Comparison of ENCODE assay signal across 21 cellular contexts in genomic region chr20:40685349-40685748, GRCh38. TPM values are rescaled to one million over a fixed set of nuclear protein-coding genes. Genes with fewer than 3 reads are reported as not detected.
DNase-seq lines count a peak whose midpoint lies in the region; ATAC-seq and TF ChIP-seq lines count a peak whose summit lies in the region.
"Had no signal": no experiment of that assay in that cellular context is flagged by ENCODE, and none has a peak within 500 bp of the region (broad histone marks: within the 10 kb centered on the region; RNA-seq: fewer than 3 reads in every experiment).

No MANE protein-coding gene starts in this region.

- peak overlapping the region; percentile 78 for H3K4me3 ChIP-seq in A673 (ENCODE audit: low read depth, low read length, poor library complexity, severe bottlenecking)
- H3K4me3 ChIP-seq in coronary artery = peak overlapping the region; percentile 88
- peak overlapping the region; percentile 79 for H3K4me3 ChIP-seq in lower lobe of right lung
- peak overlapping the region; percentile 29 to 91 (median 42) for H3K4me3 ChIP-seq in skeletal muscle tissue (ENCODE audit: low read length in 3 of 3)
- H3K4me3 ChIP-seq: mucosa of descending colon, ovary, uterus had no signal

- TF ChIP-seq CTCF in A673 (conservative IDR thresholded peaks at IDR 0.05; ENCODE audit: low read depth, low read length) (no peak), coronary artery (IDR thresholded peaks at IDR 0.05) (no peak), lower lobe of right lung (IDR thresholded peaks at IDR 0.05) (no peak)

- H3K4me1 ChIP-seq in A673 (ENCODE audit: insufficient read depth, low read length, poor library complexity, severe bottlenecking) (peaks cover 15% of the 10 kb centered on the region), lower lobe of right lung (peaks cover 69% of the 10 kb centered on the region), skeletal muscle tissue (ENCODE audit: control insufficient read depth in 3 of 3, insufficient read depth in 3 of 3, low read length in 3 of 3) (peaks cover 19 to 43% (median 22%) of the 10 kb centered on the region in 3 donors)
- H3K4me1 ChIP-seq: uterus had no signal

- CTCF ChIA-PET in A673 (lab: Charles Lee) = no interaction called here

- H3K27me3 ChIP-seq in A673 (replicated peaks; ENCODE audit: insufficient read depth, low read depth, low read length, poor library complexity) (peaks cover 5% of the 10 kb centered on the region), lower lobe of right lung (ENCODE audit: low read depth) (peaks cover 10% of the 10 kb centered on the region), skeletal muscle tissue (ENCODE audit: control insufficient read depth in 3 of 3, insufficient read depth in 3 of 3, low read length in 3 of 3) (peaks cover under 1 to 4% (median 3%) of the 10 kb centered on the region in 3 donors)
- H3K27me3 ChIP-seq: ovary, uterus had no signal

- H3K9me3 ChIP-seq in A673 (ENCODE audit: low read depth, low read length, poor library complexity, severe bottlenecking) (no peaks in the 10 kb centered on the region), lower lobe of right lung (no peaks in the 10 kb centered on the region), skeletal muscle tissue (ENCODE audit: control insufficient read depth in 3 of 3, low read length in 3 of 3) (no peaks in the 10 kb centered on the region)
- H3K9me3 ChIP-seq: mucosa of descending colon, ovary, uterus had no signal

- no peak for DNase-seq in A673 (ENCODE audit: low spot score)
- DNase-seq in coronary artery (ENCODE audit: low spot score) = no peak
- no peak for DNase-seq in lower lobe of right lung
- DNase-seq in SIG-M5 treated with dmso at 0.1 percent for 504 hours (lab: John Stamatoyannopoulos, UW; ENCODE audit: unreplicated experiment) = no peak
- no peak for DNase-seq in kidney glomerular epithelial cell (lab: John Stamatoyannopoulos, UW)
- DNase-seq in SKM-1 treated with dmso at 0.1 percent for 144 hours (lab: John Stamatoyannopoulos, UW; ENCODE audit: unreplicated experiment) = no peak
- DNase-seq: activated CD4-positive, alpha-beta T cell treated with anti-CD3 and anti-CD28 coated beads, Interleukin-2, amount 10 ng/mL, durations not matched to agents 7 days and 5 days; activated naive CD4-positive, alpha-beta T cell treated with anti-CD3 and anti-CD28 coated beads for 36 hours; CD8-positive, alpha-beta T cell; cortex of kidney; DND-41; erythroblast; HCEC 1CT; mucosa of descending colon; NCI-H1417 treated with DMSO at 0.1 percent for 48 hours; ovary; uterus had no signal

- peak overlapping the region in 1 of 3 donors; percentile 41 for H3K9ac ChIP-seq in skeletal muscle tissue (ENCODE audit: low read depth in 1 of 3, low read length in 3 of 3)

- H3K36me3 ChIP-seq in A673 (ENCODE audit: insufficient read depth, low read length, poor library complexity, severe bottlenecking) (peaks cover 15% of the 10 kb centered on the region), lower lobe of right lung (peaks cover 4% of the 10 kb centered on the region), skeletal muscle tissue (ENCODE audit: control insufficient read depth in 3 of 3, insufficient read depth in 3 of 3, low read length in 3 of 3) (peaks cover 4 to 12% (median 6%) of the 10 kb centered on the region in 3 donors)
- H3K36me3 ChIP-seq: ovary, uterus had no signal

- no TSS peak for BruUV-seq in A673 (replicated peaks; lab: Mats Ljungman, UMichigan)

- ATAC-seq in lower lobe of right lung (no peak), SK-N-SH treated with all-trans-retinoic acid at 6 μM for 48 hours (no peak)
- ATAC-seq: CD8-positive, alpha-beta T cell; mucosa of descending colon; Panc1; stimulated activated effector memory CD8-positive, alpha-beta T cell treated with anti-CD3 and anti-CD28 coated beads, Interleukin-12 subunit alpha, Interleukin-12 subunit beta, amount 100 ng/mL, for 72 hours had no signal

- POLR2A ChIA-PET in A673 (lab: Charles Lee; ENCODE audit: low non-redundant PET) = no interaction called here

- intact Hi-C loops in A673 (cut with micrococcal nuclease; ENCODE audit: unreplicated experiment) (loop anchor here (5.0 to 10.0 kb wide), 4 partner anchors 33 to 1421 kb away; no protein-coding TSS in a partner anchor), lower lobe of right lung (cut with DNase I) (no loop called here)

- no peak overlapping the region for H3K27ac ChIP-seq in A673 (ENCODE audit: low read depth, low read length, poor library complexity, severe bottlenecking)
- peak overlapping the region; percentile 53 to 84 for H3K27ac ChIP-seq in coronary artery
- H3K27ac ChIP-seq in lower lobe of right lung = peak overlapping the region; percentile 16
- peak overlapping the region; percentile 64 for H3K27ac ChIP-seq in skeletal muscle tissue (ENCODE audit: low read depth, low read length)
- H3K27ac ChIP-seq: ovary, uterus had no signal

TF ChIP-seq in SK-N-SH treated with all-trans-retinoic acid at 6 μM for 48 hours, 23 proteins besides CTCF, POLR2A, EP300 and RAD21:
- TF ChIP-seq, protein P1, sequence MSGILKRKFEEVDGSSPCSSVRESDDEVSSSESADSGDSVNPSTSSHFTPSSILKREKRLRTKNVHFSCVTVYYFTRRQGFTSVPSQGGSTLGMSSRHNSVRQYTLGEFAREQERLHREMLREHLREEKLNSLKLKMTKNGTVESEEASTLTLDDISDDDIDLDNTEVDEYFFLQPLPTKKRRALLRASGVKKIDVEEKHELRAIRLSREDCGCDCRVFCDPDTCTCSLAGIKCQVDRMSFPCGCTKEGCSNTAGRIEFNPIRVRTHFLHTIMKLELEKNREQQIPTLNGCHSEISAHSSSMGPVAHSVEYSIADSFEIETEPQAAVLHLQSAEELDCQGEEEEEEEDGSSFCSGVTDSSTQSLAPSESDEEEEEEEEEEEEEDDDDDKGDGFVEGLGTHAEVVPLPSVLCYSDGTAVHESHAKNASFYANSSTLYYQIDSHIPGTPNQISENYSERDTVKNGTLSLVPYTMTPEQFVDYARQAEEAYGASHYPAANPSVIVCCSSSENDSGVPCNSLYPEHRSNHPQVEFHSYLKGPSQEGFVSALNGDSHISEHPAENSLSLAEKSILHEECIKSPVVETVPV (CRISPR knock-in tag; IDR thresholded peaks at IDR 0.05) = no peak
- no peak for TF ChIP-seq ZNF70 (CRISPR knock-in tag; IDR thresholded peaks at IDR 0.05)
- no peak for TF ChIP-seq ISL1 (CRISPR knock-in tag; IDR thresholded peaks at IDR 0.05)
- no peak for TF ChIP-seq SNAI2 (CRISPR knock-in tag; IDR thresholded peaks at IDR 0.05)
- TF ChIP-seq GLIS3 (CRISPR knock-in tag; IDR thresholded peaks at IDR 0.05) = no peak
- no peak for TF ChIP-seq ZC3H10 (CRISPR knock-in tag; IDR thresholded peaks at IDR 0.05)
- TF ChIP-seq CREB5 (CRISPR knock-in tag; IDR thresholded peaks at IDR 0.05; ENCODE audit: low read depth) = no peak
- TF ChIP-seq POU6F1 (CRISPR knock-in tag; IDR thresholded peaks at IDR 0.05; ENCODE audit: borderline replicate concordance, low read depth) = no peak
- no peak for TF ChIP-seq OSR1 (CRISPR knock-in tag; IDR thresholded peaks at IDR 0.05)
- no peak for TF ChIP-seq ZFP30 (CRISPR knock-in tag; IDR thresholded peaks at IDR 0.05)
- no peak for TF ChIP-seq ZFP3 (CRISPR knock-in tag; IDR thresholded peaks at IDR 0.05)
- no peak for TF ChIP-seq TCF4 (CRISPR knock-in tag; IDR thresholded peaks at IDR 0.05; ENCODE audit: borderline replicate concordance)
- TF ChIP-seq ZNF8 (CRISPR knock-in tag; IDR thresholded peaks at IDR 0.05) = no peak

RNA-seq across cellular contexts. Expression of gene MAFB, which starts 3.7 kb away (rescaled TPM):
- total RNA-seq in A673 (2021) (44.3 and 57.0 TPM in 2 replicates), lower lobe of right lung (63.3 TPM), skeletal muscle tissue (9.9 TPM)
- total RNA-seq: activated CD4-positive, alpha-beta T cell treated with anti-CD3 and anti-CD28 coated beads, Interleukin-2, amount 10 ng/mL, durations not matched to agents 7 days and 5 days; activated naive CD4-positive, alpha-beta T cell treated with anti-CD3 and anti-CD28 coated beads for 36 hours had no signal
